In genomic region chr1:18536943-18537342, GRCh38 we compare ENCODE assay signal across 34 cellular contexts. TPM values are rescaled to one million over a fixed set of nuclear protein-coding genes. Genes with fewer than 3 reads are reported as not detected.
DNase-seq lines count a peak whose midpoint lies in the region; ATAC-seq and TF ChIP-seq lines count a peak whose summit lies in the region.
"Had no signal": no experiment of that assay in that cellular context is flagged by ENCODE, and none has a peak within 500 bp of the region (broad histone marks: within the 10 kb centered on the region; RNA-seq: fewer than 3 reads in every experiment).

No MANE protein-coding gene starts in this region.

- H3K9me3 ChIP-seq in H9 (ENCODE audit: control insufficient read depth, low read depth, low read length) (no peaks in the 10 kb centered on the region), neuronal stem cell (replicated peaks in 1 of 2; ENCODE audit: control insufficient read depth in 2 of 2, insufficient read depth in 1 of 2, low read depth in 1 of 2, low read length in 2 of 2) (no peaks in the 10 kb centered on the region), upper lobe of right lung (no peaks in the 10 kb centered on the region)
- H3K9me3 ChIP-seq: Caco-2, HAP-1 had no signal

- ATAC-seq in upper lobe of right lung: no peak
- ATAC-seq: CD8-positive, alpha-beta T cell; GM12878; GM23338; Panc1 had no signal

- no peaks in the 10 kb centered on the region for H3K36me3 Mint-ChIP-seq in H9 (ENCODE audit: insufficient read depth in 1 of 3, low read depth in 3 of 3)
- H3K36me3 Mint-ChIP-seq: CD8-positive, alpha-beta T cell had no signal

- H3K4me3 ChIP-seq in coronary artery (no peak overlapping the region), neuronal stem cell (ENCODE audit: low read length in 2 of 2) (no peak overlapping the region), upper lobe of right lung (no peak overlapping the region)
- H3K4me3 ChIP-seq: GM12878, GM23338, HAP-1 had no signal

- H3K4me2 ChIP-seq in H9 (ENCODE audit: insufficient read depth, insufficient read length, low read length) (no peak overlapping the region), neuronal stem cell (ENCODE audit: insufficient read depth, low read length, poor library complexity, severe bottlenecking) (no peak overlapping the region)
- H3K4me2 ChIP-seq: GM23338 had no signal

- H3K27ac ChIP-seq in H9 (ENCODE audit: insufficient read length, low read depth, low read length) (no peak overlapping the region), coronary artery (no peak overlapping the region), neuronal stem cell (replicated peaks; ENCODE audit: low read length) (no peak overlapping the region), upper lobe of right lung (no peak overlapping the region)
- H3K27ac ChIP-seq: RWPE1 had no signal

- H2BK5ac ChIP-seq in H9 (ENCODE audit: insufficient read length, low read length) (no peak overlapping the region), neuronal stem cell (ENCODE audit: low read length) (no peak overlapping the region)

- no peaks in the 10 kb centered on the region; the same call in 1 of the 2 replicates for H3K27me3 ChIP-seq in H9 (ENCODE audit: insufficient read depth, low read length)
- peaks cover 0 to 18% (median 0%) of the 10 kb centered on the region in 3 experiments for H3K27me3 ChIP-seq in neuronal stem cell (ENCODE audit: control insufficient read depth in 3 of 3, insufficient read depth in 3 of 3, low read depth in 1 of 3, low read length in 3 of 3)
- H3K27me3 ChIP-seq in upper lobe of right lung: peaks cover 11% of the 10 kb centered on the region

- H3K36me3 ChIP-seq in neuronal stem cell (replicated peaks in 1 of 2; ENCODE audit: control insufficient read depth in 2 of 2, insufficient read depth in 2 of 2, low read length in 2 of 2) (no peaks in the 10 kb centered on the region), upper lobe of right lung (no peaks in the 10 kb centered on the region)
- H3K36me3 ChIP-seq: HAP-1 had no signal

- no peak overlapping the region for H3K14ac ChIP-seq in H9 (ENCODE audit: insufficient read depth, low read length)
- no peak overlapping the region for H3K14ac ChIP-seq in neuronal stem cell (ENCODE audit: low read length)

- H3K23me2 ChIP-seq in H9 (ENCODE audit: insufficient read length, low read depth, low read length, poor library complexity, severe bottlenecking): no peaks in the 10 kb centered on the region

- H3K79me1 ChIP-seq in H9 (ENCODE audit: insufficient read depth, low read depth, low read length, poor library complexity, severe bottlenecking) (no peaks in the 10 kb centered on the region), neuronal stem cell (ENCODE audit: low read depth, low read length) (no peaks in the 10 kb centered on the region)

- no peak overlapping the region for H2BK12ac ChIP-seq in H9 (ENCODE audit: insufficient read length, low read depth, low read length)
- H2BK12ac ChIP-seq in neuronal stem cell (ENCODE audit: low read length): peak overlapping the region; percentile 27

- H3K4me1 Mint-ChIP-seq in H9: peaks cover 12 to 19% of the 10 kb centered on the region in 2 experiments

- H3K4me1 ChIP-seq in H9 (ENCODE audit: insufficient read depth, low read length) (peaks cover under 1% of the 10 kb centered on the region; the same call in 1 of the 2 replicates), neuronal stem cell (ENCODE audit: control insufficient read depth in 2 of 2, insufficient read depth in 1 of 2, low read depth in 1 of 2, low read length in 2 of 2) (peaks cover 0 to 3% of the 10 kb centered on the region in 2 donors), upper lobe of right lung (no peaks in the 10 kb centered on the region)
- H3K4me1 ChIP-seq: Caco-2, HAP-1 had no signal

- no peak for TF ChIP-seq CTCF in H9 (conservative IDR thresholded peaks at IDR 0.05)
- TF ChIP-seq CTCF in coronary artery (IDR thresholded peaks at IDR 0.05): no peak
- no peak for TF ChIP-seq CTCF in upper lobe of right lung (IDR thresholded peaks at IDR 0.05)

- H3T11ph ChIP-seq in H9 (ENCODE audit: low read length): no peak overlapping the region

- H3K27ac Mint-ChIP-seq in H9: no peak overlapping the region
- H3K27ac Mint-ChIP-seq: CD8-positive, alpha-beta T cell; GM23338; HFFc6 had no signal

- H2BK15ac ChIP-seq in H9 (ENCODE audit: low read depth, low read length) (no peak overlapping the region), neuronal stem cell (ENCODE audit: low read length) (peak overlapping the region; percentile 60)

- H3K23ac ChIP-seq in H9 (ENCODE audit: insufficient read length, low read depth, low read length) (no peak overlapping the region), neuronal stem cell (ENCODE audit: low read depth, low read length, poor library complexity) (no peak overlapping the region)

- peak; percentile 17 for DNase-seq in H9
- peak; percentile 24 for DNase-seq in coronary artery (ENCODE audit: low spot score)
- no peak for DNase-seq in neuronal stem cell (ENCODE audit: low spot score)
- peak; percentile 30 for DNase-seq in upper lobe of right lung
- DNase-seq in NCI-H1694 (lab: John Stamatoyannopoulos, UW): no peak
- no peak for DNase-seq in ecto neural progenitor cell (ENCODE audit: low spot score)
- no peak for DNase-seq in DMS 273 (lab: John Stamatoyannopoulos, UW; ENCODE audit: unreplicated experiment)
- DNase-seq: C1 segment of cervical spinal cord, Caco-2, DMS 273 treated with DMSO at 0.1 percent for 48 hours, DMS79, EL, GDM1, HFFc6, IMR-90, KG1, MM.1S, NCI-H1092, NCI-H1417 treated with DMSO at 0.1 percent for 48 hours, NCI-H187, NCI-H2081 treated with DMSO at 0.1 percent for 48 hours, NCI-H2171, NCI-H226, NCI-H510A, NCI-H69, SHP77 had no signal

- no peak overlapping the region for H3K4ac ChIP-seq in H9 (ENCODE audit: low read depth, low read length)
- no peak overlapping the region for H3K4ac ChIP-seq in neuronal stem cell (ENCODE audit: low read length)

- H3K27me3 Mint-ChIP-seq in H9 (ENCODE audit: low read depth): peaks cover 46% of the 10 kb centered on the region

- H3K4me3 Mint-ChIP-seq in H9: no peak overlapping the region
- H3K4me3 Mint-ChIP-seq: CD8-positive, alpha-beta T cell; GM23338; HFFc6 had no signal

- no peak overlapping the region for H4K8ac ChIP-seq in H9 (replicated peaks; ENCODE audit: insufficient read length, low read depth, low read length)
- H4K8ac ChIP-seq in neuronal stem cell (ENCODE audit: low read depth, low read length): no peak overlapping the region

- no peak overlapping the region for H2BK120ac ChIP-seq in H9 (ENCODE audit: low read depth, low read length, poor library complexity, severe bottlenecking)
- no peak overlapping the region for H2BK120ac ChIP-seq in neuronal stem cell (ENCODE audit: low read depth, low read length)

- H3K9me3 Mint-ChIP-seq in H9: no peaks in the 10 kb centered on the region
- H3K9me3 Mint-ChIP-seq: CD8-positive, alpha-beta T cell; GM23338 had no signal

- H2AK5ac ChIP-seq in H9 (ENCODE audit: insufficient read length, low read length): no peak overlapping the region
- H2AK5ac ChIP-seq in neuronal stem cell (ENCODE audit: low read depth, low read length): peak overlapping the region; percentile 1

- intact Hi-C loops in upper lobe of right lung (cut with DNase I): no loop called here

- H3K18ac ChIP-seq in H9 (ENCODE audit: insufficient read length, low read depth, low read length) (no peak overlapping the region), neuronal stem cell (ENCODE audit: low read length) (peak overlapping the region; percentile 11)

- no peaks in the 10 kb centered on the region for H4K20me1 ChIP-seq in H9 (ENCODE audit: control insufficient read depth, insufficient read depth, insufficient read length)

- no peak overlapping the region for H4K91ac ChIP-seq in H9 (ENCODE audit: insufficient read length, low read depth, low read length)
- no peak overlapping the region for H4K91ac ChIP-seq in neuronal stem cell (ENCODE audit: low read depth, low read length, poor library complexity)

- no peaks in the 10 kb centered on the region for H3K79me2 ChIP-seq in H9 (ENCODE audit: insufficient read depth, low read length)

- no CpG with 5 or more reads among the region's 9 CpGs for WGBS in H9 (ENCODE audit: extremely low coverage, insufficient read length, low lambda C conversion rate)
- WGBS in neuronal stem cell (ENCODE audit: extremely low coverage in 2 of 2, insufficient read length in 2 of 2, insufficient replicate concordance in 1 of 2), 2 donors: no CpG with 5 or more reads among the region's 9 CpGs

- H4K5ac ChIP-seq in H9 (ENCODE audit: insufficient read length, low read depth, low read length): no peak overlapping the region

- H3K9ac ChIP-seq in H9 (ENCODE audit: extremely low read depth, insufficient read length, low read length) (no peak overlapping the region), neuronal stem cell (ENCODE audit: low read depth, low read length, poor library complexity) (no peak overlapping the region)

- no peak overlapping the region for H3K56ac ChIP-seq in H9 (ENCODE audit: insufficient read length, low read depth, low read length)

- H2BK20ac ChIP-seq in H9 (ENCODE audit: low read depth, low read length, poor library complexity, severe bottlenecking): no peak overlapping the region

- no peak overlapping the region for H2AFZ ChIP-seq in H9 (ENCODE audit: low read length)
- H2AFZ ChIP-seq in neuronal stem cell (ENCODE audit: low read length): no peak overlapping the region
- H2AFZ ChIP-seq: GM23338 had no signal

RNA-seq across cellular contexts. Expression of gene KLHDC7A, which starts 56.2 kb away (rescaled TPM):
- 11.4 and 11.6 TPM in 2 replicates for total RNA-seq in H9 (2021)
- polyA plus RNA-seq in neuronal stem cell (2013, experiment 1 of 2): 0.18 TPM
- 0.21 TPM for polyA plus RNA-seq in neuronal stem cell (2013, experiment 2 of 2)
- 1.3 TPM for total RNA-seq in upper lobe of right lung
- total RNA-seq: CD8-positive, alpha-beta T cell; GM12878; HFFc6; IMR-90; SK-MEL-5 had no signal
- polyA plus RNA-seq: AG04450, GM12878, IMR-90 had no signal

Comparison
In these comparisons a context has a peak if more than half of its experiments do, and no peak if none do; other contexts are left out.
1. DNase-seq: peak in H9 (single experiment), coronary artery (single experiment) and upper lobe of right lung (single experiment); none in neuronal stem cell (single experiment), NCI-H1694 (single experiment), ecto neural progenitor cell (single experiment) and DMS 273 (single experiment).